Comparison of ENCODE assay signal across 10 cellular contexts in the genomic region with DNA sequence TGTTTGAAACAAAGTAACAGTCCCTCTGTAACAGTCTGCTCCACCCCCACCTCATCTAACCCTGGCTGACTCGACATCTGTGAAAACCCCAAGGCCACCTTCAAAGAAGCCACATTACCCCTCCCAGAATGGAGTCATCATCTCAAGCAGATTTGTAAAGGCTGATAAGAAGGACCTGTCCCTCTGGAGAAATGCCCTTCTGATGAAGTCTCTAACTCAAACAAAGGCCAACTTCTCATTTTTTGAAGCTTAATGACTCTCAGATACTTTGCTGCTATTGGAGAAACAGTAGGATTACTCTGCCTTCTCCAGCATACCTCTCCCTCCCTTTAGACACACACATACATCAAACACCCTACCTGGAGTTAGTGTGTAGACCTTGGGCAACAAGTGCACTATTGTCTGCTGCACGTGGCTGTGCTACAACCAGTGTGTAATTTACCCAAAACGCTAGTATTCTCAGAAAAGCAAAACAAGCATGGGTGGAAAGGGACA. TPM values are rescaled to one million over a fixed set of nuclear protein-coding genes. Genes with fewer than 3 reads are reported as not detected.
DNase-seq lines count a peak whose midpoint lies in the region; FAIRE-seq and TF ChIP-seq lines count a peak whose summit lies in the region.
"Had no signal": no experiment of that assay in that cellular context is flagged by ENCODE, and none has a peak within 500 bp of the region (broad histone marks: within the 10 kb centered on the region; RNA-seq: fewer than 3 reads in every experiment).

No MANE protein-coding gene starts in this region.

- H4K20me1 ChIP-seq in astrocyte (ENCODE audit: insufficient read depth, low read length) = no peaks in the 10 kb centered on the region

- H3K36me3 Mint-ChIP-seq in astrocyte (ENCODE audit: low read depth, unreplicated experiment) (peaks cover 5% of the 10 kb centered on the region), progenitor cell of endocrine pancreas (ENCODE audit: insufficient read depth) (no peaks in the 10 kb centered on the region)

- H3K9me3 Mint-ChIP-seq in astrocyte (ENCODE audit: unreplicated experiment) (no peaks in the 10 kb centered on the region), progenitor cell of endocrine pancreas (ENCODE audit: low read depth) (no peaks in the 10 kb centered on the region)

- peak; percentile 25 for DNase-seq in NOMO-1 treated with DMSO at 0.1 percent for 48 hours (lab: John Stamatoyannopoulos, UW; ENCODE audit: unreplicated experiment)
- DNase-seq in NOMO-1 treated with dmso at 0.1 percent for 144 hours (lab: John Stamatoyannopoulos, UW; ENCODE audit: unreplicated experiment) = no peak
- peak; percentile 50 for DNase-seq in RCC 7860 (ENCODE audit: low spot score)
- DNase-seq in astrocyte (ENCODE audit: low read depth) = peak; percentile 62
- peak; percentile 15 to 54 for DNase-seq in stimulated activated CD4-positive, alpha-beta T cell treated with anti-CD3 and anti-CD28 coated beads, Interleukin-4, amount 100 ng/mL, for 4 hours
- DNase-seq in SHP77 (lab: John Stamatoyannopoulos, UW) = no peak
- DNase-seq in urothelium cell line (ENCODE audit: low spot score) = no peak
- no peak for DNase-seq in progenitor cell of endocrine pancreas (ENCODE audit: low spot score, unreplicated experiment)

- peaks cover 21% of the 10 kb centered on the region for H3K4me1 Mint-ChIP-seq in astrocyte (ENCODE audit: low read depth, unreplicated experiment)
- H3K4me1 Mint-ChIP-seq in progenitor cell of endocrine pancreas (ENCODE audit: low read depth) = peaks cover 21% of the 10 kb centered on the region

- no peak for TF ChIP-seq CTCF in astrocyte (IDR thresholded peaks at IDR 0.05; ENCODE audit: insufficient read depth, low read depth, low read length)
- TF ChIP-seq CTCF in progenitor cell of endocrine pancreas (IDR thresholded peaks at IDR 0.05; ENCODE audit: unreplicated experiment) = no peak

- no peak overlapping the region for H2AFZ ChIP-seq in astrocyte (ENCODE audit: low read depth, low read length)

- FAIRE-seq in RCC 7860 (lab: Jason Lieb, UNC) (peak; percentile 41), astrocyte (lab: Jason Lieb, UNC) (no peak), urothelium cell line (lab: Jason Lieb, UNC) (no peak)
- FAIRE-seq: A204.1 had no signal

- no peaks in the 10 kb centered on the region for H3K79me2 ChIP-seq in astrocyte (ENCODE audit: insufficient read depth, low read length)

- H3K27me3 Mint-ChIP-seq in astrocyte (ENCODE audit: low read depth, unreplicated experiment) (peaks cover 4% of the 10 kb centered on the region), progenitor cell of endocrine pancreas (peaks cover 12% of the 10 kb centered on the region)

- peaks cover 11% of the 10 kb centered on the region for H3K4me1 ChIP-seq in astrocyte (ENCODE audit: insufficient read depth, low read length)

- no peak overlapping the region for H3K27ac ChIP-seq in astrocyte (ENCODE audit: low read depth, low read length)

- no peak overlapping the region for H3K4me3 Mint-ChIP-seq in astrocyte (ENCODE audit: unreplicated experiment)
- no peak overlapping the region for H3K4me3 Mint-ChIP-seq in progenitor cell of endocrine pancreas (ENCODE audit: low read depth)

- H3K27ac Mint-ChIP-seq in astrocyte (ENCODE audit: unreplicated experiment) (no peak overlapping the region), progenitor cell of endocrine pancreas (no peak overlapping the region)

- H3K9ac ChIP-seq in astrocyte (ENCODE audit: low read length) = no peak overlapping the region

- no peak overlapping the region for H3K4me3 ChIP-seq in astrocyte (ENCODE audit: insufficient read depth, low read depth, low read length)
- H3K4me3 ChIP-seq: skin epidermis had no signal

- H3K27me3 ChIP-seq in astrocyte (ENCODE audit: insufficient read depth, low read length) = no peaks in the 10 kb centered on the region

- H3K36me3 ChIP-seq in astrocyte (ENCODE audit: insufficient read depth, low read length) = no peaks in the 10 kb centered on the region

- no peak overlapping the region for H3K4me2 ChIP-seq in astrocyte (ENCODE audit: low read length)

- H3K9me3 ChIP-seq in astrocyte (ENCODE audit: insufficient read depth, low read depth, low read length) = no peaks in the 10 kb centered on the region

RNA-seq across cellular contexts. Expression of gene SUSD1, which starts 5.3 kb away (rescaled TPM):
- 16.6 and 17.2 TPM in 2 replicates for total RNA-seq in astrocyte
- 40.2 and 41.1 TPM in 2 replicates for total RNA-seq in progenitor cell of endocrine pancreas

Comparison
In these comparisons a context has a peak if more than half of its experiments do, and no peak if none do; other contexts are left out.
1. DNase-seq: peak in NOMO-1 treated with DMSO at 0.1 percent for 48 hours (single experiment), RCC 7860 (single experiment), astrocyte (single experiment) and stimulated activated CD4-positive, alpha-beta T cell treated with anti-CD3 and anti-CD28 coated beads, Interleukin-4, amount 100 ng/mL, for 4 hours (2 of 2); none in NOMO-1 treated with dmso at 0.1 percent for 144 hours (single experiment), SHP77 (0 of 2), urothelium cell line (single experiment) and progenitor cell of endocrine pancreas (single experiment).